ENCODE assay signal across 32 cellular contexts in the genomic region with DNA sequence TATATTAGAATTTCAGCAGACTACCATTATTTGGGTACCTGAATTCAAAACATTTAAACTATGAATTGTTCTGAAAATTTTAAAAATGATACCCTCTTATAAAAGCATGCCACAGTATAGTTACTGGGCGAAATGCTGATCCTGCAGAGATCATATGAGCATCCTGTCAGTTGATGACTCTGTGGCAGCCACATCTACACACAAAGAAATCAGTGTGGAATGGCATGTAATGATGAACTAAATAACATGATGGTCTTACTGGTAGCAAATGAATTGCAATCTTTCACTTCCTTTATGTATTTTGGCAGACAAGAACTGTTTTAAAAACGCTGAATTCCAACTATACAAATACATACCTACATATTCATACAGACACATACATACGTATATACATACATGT.
"Had no signal": no experiment of that assay in that cellular context is flagged by ENCODE, and none has a peak within 500 bp of the region (broad histone marks: within the 10 kb centered on the region; RNA-seq: fewer than 3 reads in every experiment).

No MANE protein-coding gene starts in this region.

- H3K9me3 ChIP-seq: esophagus muscularis mucosa, gastroesophageal sphincter had no signal

- H3K27ac Mint-ChIP-seq: activated B cell treated with CpG ODN at 0.5 μM for 24 hours; activated CD8-positive, alpha-beta T cell treated with anti-CD3 and anti-CD28 coated beads for 36 hours; activated naive CD8-positive, alpha-beta T cell; activated T-helper 17 cell treated with anti-CD3 and anti-CD28 coated beads, Interleukin-2, amount 50 U/mL, for 72 hours; dendritic cell treated with granulocyte-macrophage colony-stimulating factor and Interleukin-4, amounts not matched to agents 40 ng/mL and 50 ng/mL, for 4 days; T-helper 17 cell; T-helper 2 cell treated with Interferon-gamma antibody and Interleukin-4, amounts not matched to agents 5 μg/mL and 100 μg/mL, for 36 hours had no signal

- H3K27me3 Mint-ChIP-seq: activated B cell treated with CpG ODN at 0.5 μM for 24 hours; activated CD8-positive, alpha-beta T cell treated with anti-CD3 and anti-CD28 coated beads for 36 hours; activated naive CD8-positive, alpha-beta T cell; activated T-helper 17 cell treated with anti-CD3 and anti-CD28 coated beads, Interleukin-2, amount 50 U/mL, for 72 hours; central memory CD8-positive, alpha-beta T cell; dendritic cell treated with granulocyte-macrophage colony-stimulating factor and Interleukin-4, amounts not matched to agents 40 ng/mL and 50 ng/mL, for 4 days; T-helper 17 cell had no signal

- FAIRE-seq: astrocyte, bronchial epithelial cell had no signal

- H3K4me1 ChIP-seq: foreskin keratinocyte had no signal

- H3K27ac ChIP-seq: brain microvascular endothelial cell, coronary artery, dorsolateral prefrontal cortex, esophagus muscularis mucosa, foreskin keratinocyte, gastroesophageal sphincter, WERI-Rb-1 had no signal

- H3K4me3 ChIP-seq: coronary artery, dorsolateral prefrontal cortex, esophagus muscularis mucosa, gastroesophageal sphincter had no signal

- H3K4me1 Mint-ChIP-seq: activated B cell treated with CpG ODN at 0.5 μM for 24 hours; activated T-helper 17 cell treated with anti-CD3 and anti-CD28 coated beads, Interleukin-2, amount 50 U/mL, for 72 hours had no signal

- H3K4me3 Mint-ChIP-seq: activated B cell treated with CpG ODN at 0.5 μM for 24 hours; activated CD8-positive, alpha-beta T cell treated with anti-CD3 and anti-CD28 coated beads for 36 hours; activated naive CD8-positive, alpha-beta T cell; activated T-cell treated with anti-CD3 and anti-CD28 coated beads, Interleukin-2, amount 50 U/mL, for 4 hours; activated T-helper 17 cell treated with anti-CD3 and anti-CD28 coated beads, Interleukin-2, amount 50 U/mL, for 72 hours; central memory CD8-positive, alpha-beta T cell; dendritic cell treated with granulocyte-macrophage colony-stimulating factor and Interleukin-4, amounts not matched to agents 40 ng/mL and 50 ng/mL, for 4 days; T-helper 17 cell; T-helper 2 cell treated with Interferon-gamma antibody and Interleukin-4, amounts not matched to agents 5 μg/mL and 100 μg/mL, for 36 hours had no signal

- H3K36me3 ChIP-seq: brain microvascular endothelial cell, WERI-Rb-1 had no signal

- DNase-seq: activated B cell treated with CpG ODN at 0.5 μM for 24 hours; activated CD4-positive, alpha-beta T cell treated with anti-CD3 and anti-CD28 coated beads for 48 hours; activated CD4-positive, alpha-beta T cell treated with anti-CD3 and anti-CD28 coated beads, Interleukin-2, amount 50 U/mL, for 1 hour; activated CD4-positive, alpha-beta T cell treated with anti-CD3 and anti-CD28 coated beads, Interleukin-2, amount 50 U/mL, for 48 hours; activated CD8-positive, alpha-beta memory T cell treated with anti-CD3 and anti-CD28 coated beads for 24 hours; activated CD8-positive, alpha-beta T cell treated with anti-CD3 and anti-CD28 coated beads for 36 hours; activated effector memory CD4-positive, alpha-beta T cell treated with Interleukin-2 at 50 U/mL for 16 hours; activated gamma-delta T cell treated with Interleukin-2 at 50 U/mL for 16 hours; activated naive CD4-positive, alpha-beta T cell treated with anti-CD3 and anti-CD28 coated beads, Interleukin-2, amount 50 U/mL, for 16 hours; activated naive CD4-positive, alpha-beta T cell treated with Interleukin-2 at 50 U/mL for 16 hours; activated T-cell treated with anti-CD3 and anti-CD28 coated beads, Interleukin-2, amount 50 U/mL, for 4 hours; amniotic stem cell; anterior cingulate cortex; brain microvascular endothelial cell; dorsolateral prefrontal cortex; effector memory CD4-positive, alpha-beta T cell; erythroblast; foreskin keratinocyte; T-helper 1 cell; T-helper 17 cell; T1000; WERI-Rb-1 had no signal

- H3K9me3 Mint-ChIP-seq: activated B cell treated with CpG ODN at 0.5 μM for 24 hours; activated CD8-positive, alpha-beta T cell treated with anti-CD3 and anti-CD28 coated beads for 36 hours; activated T-cell treated with anti-CD3 and anti-CD28 coated beads, Interleukin-2, amount 50 U/mL, for 4 hours; activated T-helper 17 cell treated with anti-CD3 and anti-CD28 coated beads, Interleukin-2, amount 50 U/mL, for 72 hours; central memory CD8-positive, alpha-beta T cell; dendritic cell treated with granulocyte-macrophage colony-stimulating factor and Interleukin-4, amounts not matched to agents 40 ng/mL and 50 ng/mL, for 4 days; T-helper 2 cell treated with Interferon-gamma antibody and Interleukin-4, amounts not matched to agents 5 μg/mL and 100 μg/mL, for 36 hours had no signal
